Comparison of ENCODE assay signal across 16 cellular contexts in the genomic region with DNA sequence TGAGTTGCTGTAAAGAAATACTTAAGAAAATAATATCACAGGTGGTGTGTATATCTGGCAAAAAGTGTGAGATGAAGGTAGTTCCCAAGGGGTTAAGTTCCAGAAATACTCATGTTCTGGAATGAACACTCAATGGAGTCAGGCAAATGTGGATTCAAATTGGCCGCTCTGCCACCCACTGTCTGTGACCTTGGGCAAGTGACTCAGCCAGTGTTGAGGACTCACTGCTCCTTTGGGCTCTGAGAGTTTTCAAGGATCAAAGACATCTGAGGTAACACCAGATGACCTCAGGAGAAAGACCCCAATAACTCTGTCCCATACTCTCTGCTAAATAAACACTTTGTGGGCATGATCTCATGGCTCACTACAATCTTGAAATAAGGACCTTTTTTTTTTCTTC. TPM values are rescaled to one million over a fixed set of nuclear protein-coding genes. Genes with fewer than 3 reads are reported as not detected.
DNase-seq lines count a peak whose midpoint lies in the region; FAIRE-seq lines count a peak whose summit lies in the region.
"Had no signal": no experiment of that assay in that cellular context is flagged by ENCODE, and none has a peak within 500 bp of the region (broad histone marks: within the 10 kb centered on the region; RNA-seq: fewer than 3 reads in every experiment).

No MANE protein-coding gene starts in this region.

- no peaks in the 10 kb centered on the region for H3K36me3 ChIP-seq in adipocyte (ENCODE audit: control insufficient read depth, insufficient read depth, low read length, severe bottlenecking)

- H3K9ac ChIP-seq in adipocyte (ENCODE audit: low read length), result no peak overlapping the region

- peaks cover 14% of the 10 kb centered on the region for H3K27me3 ChIP-seq in adipocyte (replicated peaks; ENCODE audit: control insufficient read depth, insufficient read depth, low read length)

- no peaks in the 10 kb centered on the region for H3K4me1 ChIP-seq in adipocyte (ENCODE audit: control insufficient read depth, insufficient read depth, low read length)

- H3K4me3 ChIP-seq in adipocyte (ENCODE audit: low read length), result no peak overlapping the region

- peaks cover 4% of the 10 kb centered on the region for H3K9me3 ChIP-seq in adipocyte (ENCODE audit: control insufficient read depth, low read length)

- peak; percentile 44 for DNase-seq in Daoy (ENCODE audit: low read depth)
- DNase-seq in HTR-8/SVneo (ENCODE audit: insufficient read length, low spot score), result no peak
- peak; percentile 25 for DNase-seq in adipocyte (ENCODE audit: low read depth)
- DNase-seq in mucosa of gallbladder (ENCODE audit: low spot score), result peak; percentile 16
- no peak for DNase-seq in HK-2 (ENCODE audit: unreplicated experiment)
- DNase-seq in SIG-M5 (lab: John Stamatoyannopoulos, UW), result no peak
- DNase-seq in GDM1 (lab: John Stamatoyannopoulos, UW), result no peak
- no peak for DNase-seq in NCI-H1105 treated with DMSO at 0.1 percent for 48 hours (lab: John Stamatoyannopoulos, UW)
- DNase-seq: CD4-positive, alpha-beta T cell; DMS79; Kasumi-1; NCI-H1436 treated with DMSO at 0.1 percent for 48 hours; NCI-H2081; NCI-H69; NK-92 treated with Interleukin-12 subunit alpha and Interleukin-12 subunit beta, amount 100 ng/mL, for 24 hours had no signal

- peak; percentile 33 for FAIRE-seq in HTR-8/SVneo (lab: Jason Lieb, UNC)

RNA-seq across cellular contexts. Expression of gene EYA2, which starts 59.2 kb away (rescaled TPM):
- 1.7 and 3.8 TPM in 2 replicates for total RNA-seq in Daoy (2014; rRNA removed; shearing (Covaris generic))
- 2.1 TPM for total RNA-seq in mucosa of gallbladder
- total RNA-seq: A673; CD4-positive, alpha-beta T cell had no signal

Comparison
In these comparisons a context has a peak if more than half of its experiments do, and no peak if none do; other contexts are left out.
1. DNase-seq: peak in Daoy (single experiment), adipocyte (single experiment) and mucosa of gallbladder (single experiment); none in HTR-8/SVneo (single experiment), HK-2 (single experiment), SIG-M5 (single experiment), GDM1 (single experiment) and NCI-H1105 treated with DMSO at 0.1 percent for 48 hours (single experiment).